1 cellular context compared by ENCODE assay signal in genomic region chr21:41877901-41878830, GRCh38.
TF ChIP-seq lines count a peak whose summit lies in the region.

No MANE protein-coding gene starts in this region.

TF ChIP-seq in HEK293, 187 proteins besides CTCF, POLR2A, EP300 and RAD21 (continued from another document and continues in another):
- TF ChIP-seq, protein P1, sequence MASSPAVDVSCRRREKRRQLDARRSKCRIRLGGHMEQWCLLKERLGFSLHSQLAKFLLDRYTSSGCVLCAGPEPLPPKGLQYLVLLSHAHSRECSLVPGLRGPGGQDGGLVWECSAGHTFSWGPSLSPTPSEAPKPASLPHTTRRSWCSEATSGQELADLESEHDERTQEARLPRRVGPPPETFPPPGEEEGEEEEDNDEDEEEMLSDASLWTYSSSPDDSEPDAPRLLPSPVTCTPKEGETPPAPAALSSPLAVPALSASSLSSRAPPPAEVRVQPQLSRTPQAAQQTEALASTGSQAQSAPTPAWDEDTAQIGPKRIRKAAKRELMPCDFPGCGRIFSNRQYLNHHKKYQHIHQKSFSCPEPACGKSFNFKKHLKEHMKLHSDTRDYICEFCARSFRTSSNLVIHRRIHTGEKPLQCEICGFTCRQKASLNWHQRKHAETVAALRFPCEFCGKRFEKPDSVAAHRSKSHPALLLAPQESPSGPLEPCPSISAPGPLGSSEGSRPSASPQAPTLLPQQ (tag by site-specific recombination; IDR thresholded peaks at IDR 0.05), result peak; percentile 62
- TF ChIP-seq ZNF600 (tag by site-specific recombination; IDR thresholded peaks at IDR 0.05) (peak; percentile 75; the same call in 1 of the 2 replicates), ZFP69B (tag by site-specific recombination; IDR thresholded peaks at IDR 0.05) (peak; percentile 31; the same call in 1 of the 2 replicates), ZNF518A (tag by site-specific recombination; conservative IDR thresholded peaks at IDR 0.05; ENCODE audit: low read depth) (no peak; the same call in 1 of the 2 replicates), IKZF3 (tag by site-specific recombination; IDR thresholded peaks at IDR 0.05) (no peak), YY1 (tag by site-specific recombination; IDR thresholded peaks at IDR 0.05) (no peak), ZBTB10 (tag by site-specific recombination; IDR thresholded peaks at IDR 0.05) (peak; percentile 50; the same call in 1 of the 2 replicates), ZBTB7A (tag by site-specific recombination; IDR thresholded peaks at IDR 0.05; ENCODE audit: low read depth) (0 out of 2 replicates have a peak, but pooled peaks have one; percentile 29), ZNF777 (tag by site-specific recombination; IDR thresholded peaks at IDR 0.05; ENCODE audit: borderline replicate concordance) (no peak), ZNF629 (tag by site-specific recombination; IDR thresholded peaks at IDR 0.05) (peak; percentile 77), ZNF623 (tag by site-specific recombination; IDR thresholded peaks at IDR 0.05) (0 out of 2 replicates have a peak, but pooled peaks have one; percentile 9), SCRT2 (tag by site-specific recombination; IDR thresholded peaks at IDR 0.05) (peak; percentile 23; the same call in 1 of the 2 replicates), ZNF311 (tag by site-specific recombination; IDR thresholded peaks at IDR 0.05; ENCODE audit: borderline replicate concordance) (no peak), ZNF274 (IDR thresholded peaks at IDR 0.05; ENCODE audit: low read length) (no peak), ZNF274 (tag by site-specific recombination; IDR thresholded peaks at IDR 0.05; ENCODE audit: borderline replicate concordance) (no peak), ZNF138 (tag by site-specific recombination; IDR thresholded peaks at IDR 0.05; ENCODE audit: borderline replicate concordance) (no peak), ZNF521 (tag by site-specific recombination; IDR thresholded peaks at IDR 0.05) (no peak), ZSCAN16 (tag by site-specific recombination; IDR thresholded peaks at IDR 0.05) (no peak), GLIS1 (tag by site-specific recombination; IDR thresholded peaks at IDR 0.05) (peak; percentile 53; the same call in 1 of the 2 replicates), SP7 (tag by site-specific recombination; IDR thresholded peaks at IDR 0.05) (0 out of 2 replicates have a peak, but pooled peaks have one; percentile 56), ZNF175 (tag by site-specific recombination; IDR thresholded peaks at IDR 0.05) (no peak), ZBTB20 (tag by site-specific recombination; IDR thresholded peaks at IDR 0.05) (peak; percentile 62), KLF17 (tag by site-specific recombination; IDR thresholded peaks at IDR 0.05) (0 out of 2 replicates have a peak, but pooled peaks have one; percentile 50), ZNF23 (tag by site-specific recombination; IDR thresholded peaks at IDR 0.05; ENCODE audit: borderline replicate concordance) (no peak), ZNF555 (tag by site-specific recombination; conservative IDR thresholded peaks at IDR 0.05) (no peak), PATZ1 (tag by site-specific recombination; IDR thresholded peaks at IDR 0.05) (peak; percentile 74), ZIC2 (tag by site-specific recombination; IDR thresholded peaks at IDR 0.05) (peak; percentile 32), ZNF639 (tag by site-specific recombination; IDR thresholded peaks at IDR 0.05) (peak; percentile 70; the same call in 1 of the 2 replicates), ZBTB1 (tag by site-specific recombination; IDR thresholded peaks at IDR 0.05) (no peak), ZNF404 (tag by site-specific recombination; IDR thresholded peaks at IDR 0.05) (no peak), KLF9 (tag by site-specific recombination; IDR thresholded peaks at IDR 0.05; ENCODE audit: low read depth) (peak; percentile 68), SP3 (tag by site-specific recombination; IDR thresholded peaks at IDR 0.05) (peak; percentile 62), ZNF580 (tag by site-specific recombination; IDR thresholded peaks at IDR 0.05) (no peak), KLF16 (tag by site-specific recombination; IDR thresholded peaks at IDR 0.05) (peak; percentile 14; the same call in 1 of the 2 replicates)
- TF ChIP-seq, protein P2, sequence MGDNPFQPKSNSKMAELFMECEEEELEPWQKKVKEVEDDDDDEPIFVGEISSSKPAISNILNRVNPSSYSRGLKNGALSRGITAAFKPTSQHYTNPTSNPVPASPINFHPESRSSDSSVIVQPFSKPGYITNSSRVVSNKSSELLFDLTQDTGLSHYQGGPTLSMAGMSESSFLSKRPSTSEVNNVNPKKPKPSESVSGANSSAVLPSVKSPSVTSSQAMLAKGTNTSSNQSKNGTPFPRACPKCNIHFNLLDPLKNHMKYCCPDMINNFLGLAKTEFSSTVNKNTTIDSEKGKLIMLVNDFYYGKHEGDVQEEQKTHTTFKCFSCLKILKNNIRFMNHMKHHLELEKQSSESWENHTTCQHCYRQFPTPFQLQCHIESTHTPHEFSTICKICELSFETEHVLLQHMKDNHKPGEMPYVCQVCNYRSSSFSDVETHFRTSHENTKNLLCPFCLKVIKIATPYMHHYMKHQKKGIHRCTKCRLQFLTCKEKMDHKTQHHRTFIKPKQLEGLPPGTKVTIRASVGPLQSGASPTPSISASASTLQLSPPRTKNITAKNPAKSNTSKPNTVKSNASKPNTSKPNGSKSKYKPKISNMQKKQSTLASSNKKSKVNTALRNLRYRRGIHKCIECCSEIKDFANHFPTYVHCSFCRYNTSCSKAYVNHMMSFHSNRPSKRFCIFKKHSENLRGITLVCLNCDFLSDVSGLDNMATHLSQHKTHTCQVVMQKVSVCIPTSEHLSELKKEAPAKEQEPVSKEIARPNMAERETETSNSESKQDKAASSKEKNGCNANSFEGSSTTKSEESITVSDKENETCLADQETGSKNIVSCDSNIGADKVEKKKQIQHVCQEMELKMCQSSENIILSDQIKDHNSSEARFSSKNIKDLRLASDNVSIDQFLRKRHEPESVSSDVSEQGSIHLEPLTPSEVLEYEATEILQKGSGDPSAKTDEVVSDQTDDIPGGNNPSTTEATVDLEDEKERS (tag by site-specific recombination; IDR thresholded peaks at IDR 0.05), result no peak
- TF ChIP-seq, protein P3, sequence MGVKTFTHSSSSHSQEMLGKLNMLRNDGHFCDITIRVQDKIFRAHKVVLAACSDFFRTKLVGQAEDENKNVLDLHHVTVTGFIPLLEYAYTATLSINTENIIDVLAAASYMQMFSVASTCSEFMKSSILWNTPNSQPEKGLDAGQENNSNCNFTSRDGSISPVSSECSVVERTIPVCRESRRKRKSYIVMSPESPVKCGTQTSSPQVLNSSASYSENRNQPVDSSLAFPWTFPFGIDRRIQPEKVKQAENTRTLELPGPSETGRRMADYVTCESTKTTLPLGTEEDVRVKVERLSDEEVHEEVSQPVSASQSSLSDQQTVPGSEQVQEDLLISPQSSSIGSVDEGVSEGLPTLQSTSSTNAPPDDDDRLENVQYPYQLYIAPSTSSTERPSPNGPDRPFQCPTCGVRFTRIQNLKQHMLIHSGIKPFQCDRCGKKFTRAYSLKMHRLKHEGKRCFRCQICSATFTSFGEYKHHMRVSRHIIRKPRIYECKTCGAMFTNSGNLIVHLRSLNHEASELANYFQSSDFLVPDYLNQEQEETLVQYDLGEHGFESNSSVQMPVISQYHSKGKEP (tag by site-specific recombination; IDR thresholded peaks at IDR 0.05), result 0 out of 2 replicates have a peak, but pooled peaks have one; percentile 18
- TF ChIP-seq, protein P4, sequence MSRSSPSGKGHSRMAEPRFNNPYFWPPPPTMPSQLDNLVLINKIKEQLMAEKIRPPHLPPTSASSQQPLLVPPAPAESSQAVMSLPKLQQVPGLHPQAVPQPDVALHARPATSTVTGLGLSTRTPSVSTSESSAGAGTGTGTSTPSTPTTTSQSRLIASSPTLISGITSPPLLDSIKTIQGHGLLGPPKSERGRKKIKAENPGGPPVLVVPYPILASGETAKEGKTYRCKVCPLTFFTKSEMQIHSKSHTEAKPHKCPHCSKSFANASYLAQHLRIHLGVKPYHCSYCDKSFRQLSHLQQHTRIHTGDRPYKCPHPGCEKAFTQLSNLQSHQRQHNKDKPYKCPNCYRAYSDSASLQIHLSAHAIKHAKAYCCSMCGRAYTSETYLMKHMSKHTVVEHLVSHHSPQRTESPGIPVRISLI (tag by site-specific recombination; IDR thresholded peaks at IDR 0.05), result no peak
